In the genomic region with DNA sequence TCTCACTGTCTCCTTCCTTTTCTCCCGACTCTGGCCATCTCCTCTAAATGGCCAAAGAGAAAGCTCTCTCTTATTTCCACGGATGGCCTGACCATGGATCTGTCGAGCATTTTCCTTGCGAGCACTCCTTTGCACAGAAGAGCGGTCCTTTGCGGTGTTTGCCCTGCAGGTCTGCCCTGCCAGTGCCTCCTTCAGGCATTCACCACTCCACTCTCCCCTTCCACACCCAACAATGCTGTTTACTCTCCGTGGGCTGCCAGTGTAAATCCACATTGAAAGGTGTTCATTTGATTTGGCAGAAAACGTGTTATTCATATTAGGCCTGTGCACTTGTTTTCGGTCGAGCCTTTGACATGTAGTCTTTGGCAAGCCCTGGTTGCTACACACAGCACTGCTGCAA, we compare ENCODE assay signal across 20 cellular contexts. TPM values are rescaled to one million over a fixed set of nuclear protein-coding genes. Genes with fewer than 3 reads are reported as not detected.
"Had no signal": no experiment of that assay in that cellular context is flagged by ENCODE, and none has a peak within 500 bp of the region (broad histone marks: within the 10 kb centered on the region; RNA-seq: fewer than 3 reads in every experiment).

No MANE protein-coding gene starts in this region.

- H3K27ac ChIP-seq: SJSA1, SK-N-MC had no signal

- H3K4me1 ChIP-seq: SJSA1 had no signal

- ATAC-seq: Panc1, PC-3, Right ventricle myocardium inferior had no signal

- H3K4me3 ChIP-seq: SJSA1, SK-N-MC had no signal

- H3K9me3 ChIP-seq: SJSA1 had no signal

- H3K27me3 ChIP-seq: SJSA1 had no signal

- H3K36me3 ChIP-seq: SJSA1 had no signal

- DNase-seq: KBM-7; MV-4-11; NCI-H1048; NCI-H1436; NCI-H187; NCI-H2107; NCI-H2227 treated with DMSO at 0.1 percent for 48 hours; NCI-H524; NCI-H526 treated with DMSO at 0.1 percent for 48 hours; NCI-H748 treated with DMSO at 0.1 percent for 48 hours; NK-92 treated with Interleukin-12 subunit alpha and Interleukin-12 subunit beta, amount 100 ng/mL, for 24 hours; PC-3; SIG-M5 had no signal

RNA-seq across cellular contexts. Expression of gene CACNA2D3, which starts 49.6 kb away (rescaled TPM):
- total RNA-seq: HT-29; OCI-LY7; PC-3; SJSA1; T-helper 1 cell treated with Interleukin-12 subunit alpha and Interleukin-12 subunit beta and Interleukin-4 antibody, amounts not matched to agents 30 ng/mL and 1 ng/mL, for 36 hours had no signal
